ENCODE assay signal across 29 cellular contexts in genomic region chr4:27042411-27042810, GRCh38.
A peak's percentile ranks its signal among the peaks of the same experiment; 100 is the strongest.
DNase-seq lines count a peak whose midpoint lies in the region; ATAC-seq and TF ChIP-seq lines count a peak whose summit lies in the region.
"Had no signal": no experiment of that assay in that cellular context is flagged by ENCODE, and none has a peak within 500 bp of the region (broad histone marks: within the 10 kb centered on the region; RNA-seq: fewer than 3 reads in every experiment).

No MANE protein-coding gene starts in this region.

- H2AK5ac ChIP-seq in trophoblast cell (ENCODE audit: low read length), result no peak overlapping the region

- no peak overlapping the region for H3K4me3 ChIP-seq in liver (ENCODE audit: low read depth in 1 of 3, low read length in 3 of 3)
- H3K4me3 ChIP-seq in right lobe of liver, result no peak overlapping the region
- H3K4me3 ChIP-seq in trophoblast cell (ENCODE audit: low read depth, low read length), result no peak overlapping the region
- H3K4me3 ChIP-seq: A549; BLaER1; BLaER1 treated with 17β-estradiol and CSF1 and Interleukin-3, amounts not matched to agents 10 nM and 100 nM had no signal

- intact Hi-C loops in right lobe of liver (cut with DNase I), result no loop called here

- H2BK120ac ChIP-seq in trophoblast cell (ENCODE audit: insufficient read depth, low read length, poor library complexity), result no peak overlapping the region

- no peak overlapping the region for H4K8ac ChIP-seq in trophoblast cell (ENCODE audit: low read depth, low read length)

- no peak overlapping the region for H3K14ac ChIP-seq in trophoblast cell (ENCODE audit: low read length)

- no peaks in the 10 kb centered on the region for H3K27me3 ChIP-seq in liver (ENCODE audit: control insufficient read depth in 4 of 4, insufficient read depth in 4 of 4, low read length in 3 of 4)
- no peaks in the 10 kb centered on the region for H3K27me3 ChIP-seq in right lobe of liver
- H3K27me3 ChIP-seq in trophoblast cell (ENCODE audit: insufficient read depth, low read length), result no peaks in the 10 kb centered on the region
- H3K27me3 ChIP-seq: BLaER1; BLaER1 treated with 17β-estradiol and CSF1 and Interleukin-3, amounts not matched to agents 10 nM and 100 nM had no signal

- no peak overlapping the region for H3K4ac ChIP-seq in trophoblast cell (ENCODE audit: low read depth, low read length)

- H3K9ac ChIP-seq in liver (ENCODE audit: low read depth in 1 of 2, low read length in 2 of 2) (no peak overlapping the region), trophoblast cell (ENCODE audit: low read length) (peak overlapping the region; percentile 63)
- H3K9ac ChIP-seq: BLaER1; BLaER1 treated with 17β-estradiol and CSF1 and Interleukin-3, amounts not matched to agents 10 nM and 100 nM had no signal

- no peaks in the 10 kb centered on the region for H3K79me1 ChIP-seq in trophoblast cell (ENCODE audit: low read length)

- no peak overlapping the region for H2AFZ ChIP-seq in trophoblast cell (ENCODE audit: insufficient read depth, low read length, poor library complexity)

- H3K4me1 ChIP-seq in liver (ENCODE audit: control insufficient read depth in 4 of 4, insufficient read depth in 4 of 4, low read length in 3 of 4) (peaks cover 0 to 24% (median 17%) of the 10 kb centered on the region in 4 donors), right lobe of liver (peaks cover 0 to 34% (median 2%) of the 10 kb centered on the region in 4 donors), trophoblast cell (ENCODE audit: control insufficient read depth in 1 of 2, insufficient read depth in 2 of 2, low read length in 2 of 2) (no peaks in the 10 kb centered on the region)
- H3K4me1 ChIP-seq: A549, BE2C, Caco-2 had no signal

- H3K23ac ChIP-seq in trophoblast cell (ENCODE audit: low read length), result no peak overlapping the region

- H3K79me2 ChIP-seq in trophoblast cell (ENCODE audit: control insufficient read depth, insufficient read depth, low read length, poor library complexity), result no peaks in the 10 kb centered on the region

- 92% methylated on average over 2 of the region's 2 CpGs for WGBS in liver
- WGBS in right lobe of liver (ENCODE audit: insufficient coverage, low coverage, low lambda C conversion rate, missing lambda C conversion rate), result 80% methylated on average over 2 of the region's 2 CpGs
- no CpG with 5 or more reads among the region's 2 CpGs for WGBS in trophoblast cell (ENCODE audit: extremely low coverage, insufficient coverage, insufficient read length)

- H3K27ac ChIP-seq in liver (ENCODE audit: low read depth in 1 of 2, low read length in 2 of 2) (no peak overlapping the region), right lobe of liver (no peak overlapping the region), trophoblast cell (ENCODE audit: low read depth, low read length) (no peak overlapping the region)
- H3K27ac ChIP-seq: 22Rv1; A549; BLaER1; BLaER1 treated with 17β-estradiol and CSF1 and Interleukin-3, amounts not matched to agents 10 nM and 100 nM; C4-2B had no signal

- no peak for DNase-seq in right lobe of liver
- no peak for DNase-seq in trophoblast cell
- no peak for DNase-seq in superior temporal gyrus (ENCODE audit: extremely low spot score)
- DNase-seq: 8988T; ACHN; AML-193; BE2C; C1 segment of cervical spinal cord; Caco-2; Calu3; CD4-positive, alpha-beta memory T cell; CD4-positive, alpha-beta T cell; CD4-positive, CD25-positive, alpha-beta regulatory T cell; CD8-positive, alpha-beta memory T cell; CD8-positive, alpha-beta T cell; COR-L47; DMS 273 treated with DMSO at 0.1 percent for 48 hours; DMS153; DMS53; DMS79; DMS79 treated with DMSO at 0.1 percent for 48 hours; DND-41; EL had no signal

- H2BK5ac ChIP-seq in trophoblast cell (ENCODE audit: low read depth, low read length, poor library complexity), result no peak overlapping the region

- H3K9me3 ChIP-seq in liver (ENCODE audit: control insufficient read depth in 4 of 4, low read length in 3 of 4) (peaks cover 0 to 3% (median 0%) of the 10 kb centered on the region in 4 donors), right lobe of liver (no peaks in the 10 kb centered on the region), trophoblast cell (ENCODE audit: insufficient read depth, low read depth, low read length) (no peaks in the 10 kb centered on the region)
- H3K9me3 ChIP-seq: A549, BE2C, Caco-2 had no signal

- TF ChIP-seq CTCF in liver (IDR thresholded peaks at IDR 0.05; ENCODE audit: low read depth, low read length, missing input control), result no peak
- TF ChIP-seq CTCF in right lobe of liver (IDR thresholded peaks at IDR 0.05), result no peak

- no peak overlapping the region for H3K18ac ChIP-seq in trophoblast cell (ENCODE audit: low read length)

- H3K4me2 ChIP-seq in trophoblast cell (ENCODE audit: low read length), result no peak overlapping the region
- H3K4me2 ChIP-seq: A549; BLaER1; BLaER1 treated with 17β-estradiol and CSF1 and Interleukin-3, amounts not matched to agents 10 nM and 100 nM had no signal

- no peak for TF ChIP-seq RAD21 in liver (IDR thresholded peaks at IDR 0.05)

- H3K36me3 ChIP-seq in liver (ENCODE audit: control insufficient read depth in 4 of 4, insufficient read depth in 3 of 4, low read depth in 1 of 4, low read length in 3 of 4) (no peaks in the 10 kb centered on the region), right lobe of liver (no peaks in the 10 kb centered on the region), trophoblast cell (ENCODE audit: control insufficient read depth in 1 of 2, insufficient read depth in 2 of 2, low read length in 2 of 2) (no peaks in the 10 kb centered on the region)
- H3K36me3 ChIP-seq: BE2C; BLaER1; BLaER1 treated with 17β-estradiol and CSF1 and Interleukin-3, amounts not matched to agents 10 nM and 100 nM had no signal

- H2BK12ac ChIP-seq in trophoblast cell (ENCODE audit: low read length), result no peak overlapping the region

- no peak for ATAC-seq in right lobe of liver
- ATAC-seq: A549; CD8-positive, alpha-beta T cell had no signal

- no peak overlapping the region for H4K91ac ChIP-seq in trophoblast cell (ENCODE audit: low read depth, low read length)

- H4K12ac ChIP-seq in trophoblast cell (ENCODE audit: low read depth, low read length), result no peak overlapping the region

- no peak for TF ChIP-seq POLR2A in right lobe of liver (IDR thresholded peaks at IDR 0.05)

TF ChIP-seq in liver, 16 proteins besides CTCF, POLR2A, EP300 and RAD21:
- no peak for TF ChIP-seq REST (IDR thresholded peaks at IDR 0.05)
- TF ChIP-seq HNF4A (conservative IDR thresholded peaks at IDR 0.05), result peak; percentile 47 to 50
- TF ChIP-seq HNF4G (IDR thresholded peaks at IDR 0.05), result no peak
- peak; percentile 49 to 58 for TF ChIP-seq RXRA (IDR thresholded peaks at IDR 0.05)
